In genomic region chr14:36105401-36105800, GRCh38 we compare ENCODE assay signal across 8 cellular contexts.
DNase-seq lines count a peak whose midpoint lies in the region; ATAC-seq and TF ChIP-seq lines count a peak whose summit lies in the region.

No MANE protein-coding gene starts in this region.

- H3K4me1 ChIP-seq in DND-41 (ENCODE audit: insufficient read depth, low read length) = no peaks in the 10 kb centered on the region
- H3K4me1 ChIP-seq in lung (ENCODE audit: control insufficient read depth in 2 of 2, insufficient read depth in 2 of 2, low read length in 2 of 2) = no peaks in the 10 kb centered on the region
- no peaks in the 10 kb centered on the region for H3K4me1 ChIP-seq in prostate gland (replicated peaks)

- no peak for TF ChIP-seq POLR2A in prostate gland (IDR thresholded peaks at IDR 0.05)

- no peaks in the 10 kb centered on the region for H3K36me3 ChIP-seq in DND-41 (ENCODE audit: insufficient read depth, low read length)
- H3K36me3 ChIP-seq in lung (ENCODE audit: control insufficient read depth in 2 of 2, insufficient read depth in 2 of 2, low read length in 2 of 2) = no peaks in the 10 kb centered on the region
- H3K36me3 ChIP-seq in prostate gland = no peaks in the 10 kb centered on the region

- no peaks in the 10 kb centered on the region for H3K79me2 ChIP-seq in DND-41 (ENCODE audit: insufficient read depth, low read length)

- 5 to 6% methylated on average over 1 of the region's 1 CpG for WGBS in lung, 2 donors
- WGBS in prostate gland = 0% methylated on average over 1 of the region's 1 CpG

- no peaks in the 10 kb centered on the region for H3K27me3 ChIP-seq in DND-41 (ENCODE audit: insufficient read depth, low read length, poor library complexity)
- H3K27me3 ChIP-seq in lung (ENCODE audit: control insufficient read depth, insufficient read depth) = no peaks in the 10 kb centered on the region
- peaks cover 4% of the 10 kb centered on the region for H3K27me3 ChIP-seq in prostate gland (replicated peaks; ENCODE audit: insufficient read depth)

- intact Hi-C loops in prostate gland (cut with DNase I) = no loop called here

- no peak overlapping the region for H3K4me2 ChIP-seq in DND-41 (ENCODE audit: insufficient read depth, low read length)

- TF ChIP-seq CTCF in DND-41 (IDR thresholded peaks at IDR 0.05; ENCODE audit: borderline replicate concordance, extremely low read depth, low read length, poor library complexity, severe bottlenecking) = peak; percentile 27
- no peak for TF ChIP-seq CTCF in lung (IDR thresholded peaks at IDR 0.05; ENCODE audit: control extremely low read depth, extremely low read depth)
- no peak for TF ChIP-seq CTCF in prostate gland (IDR thresholded peaks at IDR 0.05)

- H3K4me3 ChIP-seq in DND-41 (ENCODE audit: low read depth in 1 of 2, low read length in 2 of 2) (no peak overlapping the region), lung (no peak overlapping the region), prostate gland (no peak overlapping the region)

- no peak for DNase-seq in DND-41
- peak; percentile 36 for DNase-seq in M059J (ENCODE audit: low read depth)
- peak; percentile 67 to 70 for DNase-seq in SHP77 (lab: John Stamatoyannopoulos, UW)
- DNase-seq in lung (ENCODE audit: low spot score) = peak; percentile 30
- DNase-seq in GOT3 (lab: John Stamatoyannopoulos, UW) = no peak
- DNase-seq in prostate gland (ENCODE audit: low spot score) = no peak

- H2AFZ ChIP-seq in DND-41 (ENCODE audit: low read depth, low read length) = no peak overlapping the region

- H3K27ac ChIP-seq in DND-41 (ENCODE audit: low read length) (no peak overlapping the region), lung (ENCODE audit: low read depth in 1 of 2, low read length in 1 of 2) (no peak overlapping the region), prostate gland (no peak overlapping the region)

- H3K9me3 ChIP-seq in DND-41 (ENCODE audit: insufficient read depth, low read length, severe bottlenecking) (no peaks in the 10 kb centered on the region), lung (ENCODE audit: control insufficient read depth in 2 of 2, insufficient read depth in 1 of 2, low read length in 1 of 2) (no peaks in the 10 kb centered on the region), prostate gland (no peaks in the 10 kb centered on the region)

- ATAC-seq in DND-41 (ENCODE audit: insufficient read depth, low read depth) (no peak), lung (ENCODE audit: insufficient read depth, low FRiP score) (peak; percentile 77), GM18861 (IDR thresholded peaks at IDR 0.05; ENCODE audit: unreplicated experiment) (no peak), HG03280 (IDR thresholded peaks at IDR 0.05; ENCODE audit: unreplicated experiment) (no peak)

- no peaks in the 10 kb centered on the region; the same call in 1 of the 2 replicates for H4K20me1 ChIP-seq in DND-41 (ENCODE audit: insufficient read depth, low read length)

- H3K9ac ChIP-seq in DND-41 (ENCODE audit: low read depth, low read length) = no peak overlapping the region

Comparison
In these comparisons a context has a peak if more than half of its experiments do, and no peak if none do; other contexts are left out.
1. DNase-seq: peak in M059J (single experiment), SHP77 (2 of 2) and lung (single experiment); none in DND-41 (single experiment), GOT3 (single experiment) and prostate gland (single experiment).